ENCODE assay signal across 1 cellular context in genomic region chr9:131298341-131298740, GRCh38.
TF ChIP-seq lines count a peak whose summit lies in the region.

No MANE protein-coding gene starts in this region.

TF ChIP-seq in IMR-90, 13 proteins besides CTCF, POLR2A, EP300 and RAD21:
- TF ChIP-seq FOS (IDR thresholded peaks at IDR 0.05; ENCODE audit: low read depth, low read length) = no peak
- TF ChIP-seq ELK1 (IDR thresholded peaks at IDR 0.05; ENCODE audit: borderline replicate concordance, low read depth, low read length) = no peak
- TF ChIP-seq SMC3 (IDR thresholded peaks at IDR 0.05; ENCODE audit: low read depth, low read length) = no peak
- no peak for TF ChIP-seq MAZ (IDR thresholded peaks at IDR 0.05; ENCODE audit: borderline replicate concordance, low read depth, low read length)
- TF ChIP-seq RCOR1 (IDR thresholded peaks at IDR 0.05; ENCODE audit: insufficient replicate concordance, low read length) = no peak
- TF ChIP-seq CEBPB (IDR thresholded peaks at IDR 0.05; ENCODE audit: low read depth, low read length) = no peak
- TF ChIP-seq MXI1 (IDR thresholded peaks at IDR 0.05; ENCODE audit: borderline replicate concordance, low read depth, low read length) = no peak
